ENCODE assay signal across 22 cellular contexts in genomic region chr3:10529809-10530208, GRCh38. TPM values are rescaled to one million over a fixed set of nuclear protein-coding genes. Genes with fewer than 3 reads are reported as not detected.
"Had no signal": no experiment of that assay in that cellular context is flagged by ENCODE, and none has a peak within 500 bp of the region (broad histone marks: within the 10 kb centered on the region; RNA-seq: fewer than 3 reads in every experiment).

No MANE protein-coding gene starts in this region.

- H3K9me3 ChIP-seq: right lobe of liver, thoracic aorta had no signal

- H3K4me1 ChIP-seq: foreskin keratinocyte, right lobe of liver had no signal

- H3K27ac ChIP-seq: foreskin keratinocyte, right lobe of liver, SK-N-MC, skin epidermis, thoracic aorta had no signal

- DNase-seq: activated CD4-positive, alpha-beta T cell treated with anti-CD3 and anti-CD28 coated beads, Interleukin-2, amount 10 ng/mL, durations not matched to agents 7 days and 5 days; activated CD4-positive, CD25-positive, alpha-beta regulatory T cell; activated CD8-positive, alpha-beta T cell treated with anti-CD3 and anti-CD28 coated beads for 36 hours; activated effector memory CD4-positive, alpha-beta T cell treated with Interleukin-2 at 50 U/mL for 16 hours; activated naive CD4-positive, alpha-beta T cell treated with anti-CD3 and anti-CD28 coated beads for 36 hours; activated T-cell treated with anti-CD3 and anti-CD28 coated beads, Interleukin-2, amount 50 U/mL, for 72 hours; cerebellar nuclear complex; effector CD4-positive, alpha-beta T cell; foreskin keratinocyte; kidney; nucleus accumbens; stimulated activated CD4-positive, alpha-beta T cell treated with anti-CD3 and anti-CD28 coated beads, Interleukin-1b, Interleukin-23, amount 100 ng/mL, for 48 hours; SW 1271; T-helper 17 cell had no signal

- H3K27me3 ChIP-seq: right lobe of liver had no signal

- H3K36me3 ChIP-seq: right lobe of liver, thoracic aorta had no signal

- ATAC-seq: activated CD8-positive, alpha-beta T cell treated with anti-CD3 and anti-CD28 coated beads for 36 hours; activated T-cell treated with anti-CD3 and anti-CD28 coated beads, Interleukin-2, amount 50 U/mL, for 72 hours; foreskin keratinocyte; right lobe of liver; stimulated activated effector memory CD8-positive, alpha-beta T cell treated with anti-CD3 and anti-CD28 coated beads, Interleukin-12 subunit alpha, Interleukin-12 subunit beta, amount 100 ng/mL, for 72 hours; T-helper 17 cell had no signal

- H3K4me3 ChIP-seq: right lobe of liver, SK-N-MC, skin epidermis, thoracic aorta had no signal

RNA-seq across cellular contexts. Expression of gene ATP2B2, which starts 24.4 kb away (rescaled TPM):
- total RNA-seq: activated CD4-positive, alpha-beta T cell treated with anti-CD3 and anti-CD28 coated beads, Interleukin-2, amount 10 ng/mL, durations not matched to agents 7 days and 5 days; activated CD8-positive, alpha-beta T cell treated with anti-CD3 and anti-CD28 coated beads for 36 hours; activated naive CD4-positive, alpha-beta T cell treated with anti-CD3 and anti-CD28 coated beads for 36 hours; activated T-cell treated with anti-CD3 and anti-CD28 coated beads, Interleukin-2, amount 50 U/mL, for 72 hours; foreskin keratinocyte; glomerular endothelial cell; lung microvascular endothelial cell; mesothelial cell of epicardium; T-helper 17 cell; thoracic aorta had no signal
- polyA plus RNA-seq: foreskin keratinocyte had no signal
